8 cellular contexts compared by ENCODE assay signal in genomic region chr5:103119067-103119764, GRCh38. TPM values are rescaled to one million over a fixed set of nuclear protein-coding genes. Genes with fewer than 3 reads are reported as not detected.
A peak's percentile ranks its signal among the peaks of the same experiment; 100 is the strongest.
DNase-seq lines count a peak whose midpoint lies in the region; ATAC-seq and TF ChIP-seq lines count a peak whose summit lies in the region.

No MANE protein-coding gene starts in this region.

- TF ChIP-seq CTCF in DND-41 (IDR thresholded peaks at IDR 0.05; ENCODE audit: borderline replicate concordance, extremely low read depth, low read length, poor library complexity, severe bottlenecking) (no peak), brain (conservative IDR thresholded peaks at IDR 0.05) (no peak), lower lobe of right lung (IDR thresholded peaks at IDR 0.05) (no peak)

- ATAC-seq in DND-41 (ENCODE audit: insufficient read depth, low read depth) (no peak), lower lobe of right lung (peak in 1 of 2 donors; percentile 2), HG02852 (IDR thresholded peaks at IDR 0.05; ENCODE audit: unreplicated experiment) (no peak), GM18909 (IDR thresholded peaks at IDR 0.05; ENCODE audit: poor library complexity, unreplicated experiment) (no peak)

- peaks cover 24% of the 10 kb centered on the region for H3K36me3 Mint-ChIP-seq in brain

- peak overlapping the region; percentile 93 for H3K9ac ChIP-seq in DND-41 (ENCODE audit: low read depth, low read length)

- peak overlapping the region; percentile 71 for H2AFZ ChIP-seq in DND-41 (ENCODE audit: low read depth, low read length)

- H3K27me3 ChIP-seq in DND-41 (ENCODE audit: insufficient read depth, low read length, poor library complexity) = no peaks in the 10 kb centered on the region
- H3K27me3 ChIP-seq in MG63 = no peaks in the 10 kb centered on the region
- H3K27me3 ChIP-seq in lower lobe of right lung (ENCODE audit: low read depth) = no peaks in the 10 kb centered on the region

- H3K4me3 Mint-ChIP-seq in brain = peak overlapping the region; percentile 93 to 99 (median 98)

- under 1% methylated on average over 15 of the region's 15 CpGs for WGBS in urinary bladder

- intact Hi-C loops in lower lobe of right lung (cut with DNase I) = no loop called here

- peak overlapping the region; percentile 70 for H3K4me2 ChIP-seq in DND-41 (ENCODE audit: insufficient read depth, low read length)

- no peaks in the 10 kb centered on the region for H4K20me1 ChIP-seq in DND-41 (ENCODE audit: insufficient read depth, low read length)

- peaks cover 93% of the 10 kb centered on the region for H3K79me2 ChIP-seq in DND-41 (ENCODE audit: insufficient read depth, low read length)

- H3K27ac Mint-ChIP-seq in brain = peak overlapping the region; percentile 99 to 100 (median 99)

- H3K27ac ChIP-seq in DND-41 (ENCODE audit: low read length) = peak overlapping the region; percentile 98
- peak overlapping the region; percentile 95 for H3K27ac ChIP-seq in lower lobe of right lung
- H3K27ac ChIP-seq in urinary bladder (ENCODE audit: low read depth) = peak overlapping the region; percentile 74

- H3K9me3 ChIP-seq in DND-41 (ENCODE audit: insufficient read depth, low read length, severe bottlenecking) (no peaks in the 10 kb centered on the region), MG63 (no peaks in the 10 kb centered on the region), lower lobe of right lung (no peaks in the 10 kb centered on the region)

- peaks cover 0 to 3% (median 0%) of the 10 kb centered on the region in 5 experiments for H3K9me3 Mint-ChIP-seq in brain

- DNase-seq in DND-41 (no peak), MG63 (no peak), lower lobe of right lung (no peak), C1 segment of cervical spinal cord (lab: John Stamatoyannopoulos, UW) (no peak)

- H3K4me1 Mint-ChIP-seq in brain = peaks cover 53% of the 10 kb centered on the region

- H3K4me1 ChIP-seq in DND-41 (ENCODE audit: insufficient read depth, low read length) (peaks cover 46% of the 10 kb centered on the region), lower lobe of right lung (peaks cover 17% of the 10 kb centered on the region), urinary bladder (ENCODE audit: insufficient read depth) (peaks cover 3% of the 10 kb centered on the region)

- peak overlapping the region; percentile 73 to 98 for H3K4me3 ChIP-seq in DND-41 (ENCODE audit: low read depth in 1 of 2, low read length in 2 of 2)
- H3K4me3 ChIP-seq in MG63 = peak overlapping the region; percentile 92
- peak overlapping the region; percentile 75 for H3K4me3 ChIP-seq in lower lobe of right lung
- H3K4me3 ChIP-seq in urinary bladder (ENCODE audit: low read depth, low read length) = peak overlapping the region; percentile 63

- no peaks in the 10 kb centered on the region; the same call in 1 of the 2 replicates for H3K36me3 ChIP-seq in DND-41 (ENCODE audit: insufficient read depth, low read length)
- no peaks in the 10 kb centered on the region; the same call in 1 of the 2 replicates for H3K36me3 ChIP-seq in MG63
- H3K36me3 ChIP-seq in lower lobe of right lung = no peaks in the 10 kb centered on the region
- peaks cover 1% of the 10 kb centered on the region for H3K36me3 ChIP-seq in urinary bladder (ENCODE audit: insufficient read depth)

- peaks cover 14% of the 10 kb centered on the region for H3K27me3 Mint-ChIP-seq in brain

RNA-seq across cellular contexts. Expression of gene GIN1, which starts 0.7 kb away (rescaled TPM):
- total RNA-seq in MG63 (2014; rRNA removed; shearing (Covaris generic); ENCODE audit: low replicate concordance) = 8.8 and 30.7 TPM in 2 replicates
- polyA plus RNA-seq in brain (ENCODE audit: insufficient read depth, low read depth, low replicate concordance) = 3.1 TPM
- total RNA-seq in lower lobe of right lung = 7.5 TPM
- total RNA-seq in urinary bladder = 20.2 TPM
- 6.4 TPM for polyA plus RNA-seq in urinary bladder

RNA-seq across cellular contexts. Expression of gene PPIP5K2, which starts 0.9 kb away (rescaled TPM):
- 42.0 and 69.0 TPM in 2 replicates for total RNA-seq in MG63 (2014; rRNA removed; shearing (Covaris generic); ENCODE audit: low replicate concordance)
- polyA plus RNA-seq in brain (ENCODE audit: insufficient read depth, low read depth, low replicate concordance) (10.0 TPM), urinary bladder (13.8 TPM)
- total RNA-seq in lower lobe of right lung (62.2 TPM), urinary bladder (143 TPM)
